Comparison of ENCODE assay signal across 8 cellular contexts in genomic region chrX:70262952-70263567, GRCh38.
DNase-seq lines count a peak whose midpoint lies in the region; ATAC-seq and TF ChIP-seq lines count a peak whose summit lies in the region.

No MANE protein-coding gene starts in this region.

- DNase-seq in DMS 273 (lab: John Stamatoyannopoulos, UW; ENCODE audit: unreplicated experiment) (peak; percentile 61), NCI-H1436 (lab: John Stamatoyannopoulos, UW) (peak; percentile 68), WERI-Rb-1 (peak; percentile 80), fibroblast of peridontal ligament (ENCODE audit: extremely low read depth) (peak; percentile 19), retina (peak; percentile 42), cortex of kidney (lab: John Stamatoyannopoulos, UW) (no peak)

- no peak overlapping the region for H3K4me3 ChIP-seq in WERI-Rb-1 (ENCODE audit: low read depth, low read length)

- peak; percentile 70 for ATAC-seq in GM21447 (IDR thresholded peaks at IDR 0.05; ENCODE audit: unreplicated experiment)
- ATAC-seq in HG03520 (IDR thresholded peaks at IDR 0.05; ENCODE audit: unreplicated experiment) = no peak

- no peaks in the 10 kb centered on the region for H3K9me3 ChIP-seq in WERI-Rb-1 (ENCODE audit: severe bottlenecking)

- no peak overlapping the region for H3K27ac ChIP-seq in WERI-Rb-1

- TF ChIP-seq CTCF in WERI-Rb-1 (IDR thresholded peaks at IDR 0.05; ENCODE audit: low read depth, low read length) = peak; percentile 87

- H3K27me3 ChIP-seq in WERI-Rb-1 (ENCODE audit: insufficient read depth, low read depth, severe bottlenecking) = no peaks in the 10 kb centered on the region

- H3K36me3 ChIP-seq in WERI-Rb-1 = no peaks in the 10 kb centered on the region
